26 cellular contexts compared by ENCODE assay signal in genomic region chr9:17656889-17657288, GRCh38.
"Had no signal": no experiment of that assay in that cellular context is flagged by ENCODE, and none has a peak within 500 bp of the region (broad histone marks: within the 10 kb centered on the region; RNA-seq: fewer than 3 reads in every experiment).

No MANE protein-coding gene starts in this region.

- H3K4me1 Mint-ChIP-seq: mesothelial cell of epicardium; naive thymus-derived CD4-positive, alpha-beta T cell; neural progenitor cell; stimulated activated naive B cell treated with anti-CD40 and anti-IgM and Interleukin-4, amounts not matched to agents 10 μg/mL and 1 μg/mL and 100 μg/mL, for 72 hours had no signal

- H3K4me3 ChIP-seq: esophagus squamous epithelium, heart right ventricle, left lung, mucosa of descending colon, neural progenitor cell, right lobe of liver, thoracic aorta, tibial nerve, upper lobe of left lung had no signal

- ATAC-seq: effector memory CD8-positive, alpha-beta T cell; heart right ventricle; left cardiac atrium; left lung; mucosa of descending colon; naive thymus-derived CD4-positive, alpha-beta T cell; right lobe of liver; stimulated activated naive B cell treated with anti-CD40 and anti-IgM and Interleukin-4, amounts not matched to agents 10 μg/mL and 1 μg/mL and 100 μg/mL, for 72 hours had no signal

- H3K27me3 ChIP-seq: esophagus squamous epithelium, heart right ventricle, left lung, neural progenitor cell, right lobe of liver, tibial nerve, upper lobe of left lung had no signal

- H3K79me2 ChIP-seq: parathyroid adenoma had no signal

- H2AFZ ChIP-seq: neural progenitor cell, parathyroid adenoma had no signal

- H3K27me3 Mint-ChIP-seq: effector memory CD8-positive, alpha-beta T cell; naive thymus-derived CD4-positive, alpha-beta T cell; progenitor cell of endocrine pancreas; stimulated activated naive B cell treated with anti-CD40 and anti-IgM and Interleukin-4, amounts not matched to agents 10 μg/mL and 1 μg/mL and 100 μg/mL, for 72 hours; stimulated activated naive CD8-positive, alpha-beta T cell treated with anti-CD3 and anti-CD28 coated beads, Interleukin-15, Interleukin-2, amounts not matched to agents 100 ng/mL and 50 ng/mL, for 24 hours had no signal

- H3K9me3 Mint-ChIP-seq: mesothelial cell of epicardium; nephron; neural progenitor cell; stimulated activated naive B cell treated with anti-CD40 and anti-IgM and Interleukin-4, amounts not matched to agents 10 μg/mL and 1 μg/mL and 100 μg/mL, for 72 hours had no signal

- H3K27ac Mint-ChIP-seq: effector memory CD8-positive, alpha-beta T cell; mesothelial cell of epicardium; naive thymus-derived CD4-positive, alpha-beta T cell; nephron; neural progenitor cell; progenitor cell of endocrine pancreas; stimulated activated naive B cell treated with anti-CD40 and anti-IgM and Interleukin-4, amounts not matched to agents 10 μg/mL and 1 μg/mL and 100 μg/mL, for 72 hours; stimulated activated naive CD8-positive, alpha-beta T cell treated with anti-CD3 and anti-CD28 coated beads, Interleukin-15, Interleukin-2, amounts not matched to agents 100 ng/mL and 50 ng/mL, for 24 hours had no signal

- H3K27ac ChIP-seq: esophagus squamous epithelium, heart right ventricle, left lung, neural progenitor cell, parathyroid adenoma, right lobe of liver, thoracic aorta, tibial nerve, upper lobe of left lung had no signal

- H3K36me3 Mint-ChIP-seq: mesothelial cell of epicardium; naive thymus-derived CD4-positive, alpha-beta T cell; neural progenitor cell; stimulated activated naive B cell treated with anti-CD40 and anti-IgM and Interleukin-4, amounts not matched to agents 10 μg/mL and 1 μg/mL and 100 μg/mL, for 72 hours had no signal

- DNase-seq: effector memory CD8-positive, alpha-beta T cell; erythroblast; esophagus squamous epithelium; foreskin melanocyte; glutamatergic neuron; heart right ventricle; hippocampal formation; left cardiac atrium; left lung; mesenchymal stem cell; mucosa of descending colon; naive thymus-derived CD4-positive, alpha-beta T cell; right lobe of liver; small intestine; stimulated activated CD4-positive, alpha-beta T cell treated with anti-CD3 and anti-CD28 coated beads, Interleukin-15, amount 100 ng/mL, for 24 hours; stimulated activated CD4-positive, alpha-beta T cell treated with anti-CD3 and anti-CD28 coated beads, Interleukin-2, amount 100 ng/mL, for 48 hours; stimulated activated naive B cell treated with anti-CD40 and anti-IgM and Interleukin-4, amounts not matched to agents 10 μg/mL and 1 μg/mL and 100 μg/mL, for 72 hours; upper lobe of left lung had no signal

- H3K4me3 Mint-ChIP-seq: effector memory CD8-positive, alpha-beta T cell; mesothelial cell of epicardium; naive thymus-derived CD4-positive, alpha-beta T cell; nephron; neural progenitor cell; stimulated activated naive B cell treated with anti-CD40 and anti-IgM and Interleukin-4, amounts not matched to agents 10 μg/mL and 1 μg/mL and 100 μg/mL, for 72 hours; stimulated activated naive CD8-positive, alpha-beta T cell treated with anti-CD3 and anti-CD28 coated beads, Interleukin-15, Interleukin-2, amounts not matched to agents 100 ng/mL and 50 ng/mL, for 24 hours had no signal

- H3K36me3 ChIP-seq: esophagus squamous epithelium, heart right ventricle, left lung, neural progenitor cell, right lobe of liver, thoracic aorta, tibial nerve, upper lobe of left lung had no signal

- H3K4me1 ChIP-seq: esophagus squamous epithelium, heart right ventricle, left lung, neural progenitor cell, parathyroid adenoma, right lobe of liver, tibial nerve, upper lobe of left lung had no signal

- H3K4me2 ChIP-seq: neural progenitor cell had no signal
